In genomic region chr17:17698371-17698770, GRCh38 we compare ENCODE assay signal across 2 cellular contexts.
TF ChIP-seq lines count a peak whose summit lies in the region.

No MANE protein-coding gene starts in this region.

TF ChIP-seq in A549, 52 proteins besides CTCF, POLR2A, EP300 and RAD21 (continued from another document):
- TF ChIP-seq HOXA7 (CRISPR knock-in tag; IDR thresholded peaks at IDR 0.05) (no peak), SMC3 (IDR thresholded peaks at IDR 0.05) (no peak), GATA3 (IDR thresholded peaks at IDR 0.05; ENCODE audit: borderline replicate concordance) (no peak), HDAC2 (IDR thresholded peaks at IDR 0.05) (no peak), EHF (CRISPR knock-in tag; IDR thresholded peaks at IDR 0.05) (no peak), CHD4 (IDR thresholded peaks at IDR 0.05; ENCODE audit: borderline replicate concordance) (no peak), ZSCAN20 (CRISPR knock-in tag; IDR thresholded peaks at IDR 0.05) (no peak), USF2 (IDR thresholded peaks at IDR 0.05) (no peak)

TF ChIP-seq in IMR-90, 13 proteins besides CTCF, POLR2A, EP300 and RAD21:
- no peak for TF ChIP-seq ELK1 (IDR thresholded peaks at IDR 0.05; ENCODE audit: borderline replicate concordance, low read depth, low read length)
- TF ChIP-seq CEBPB (IDR thresholded peaks at IDR 0.05; ENCODE audit: low read depth, low read length): no peak
- no peak for TF ChIP-seq MAZ (IDR thresholded peaks at IDR 0.05; ENCODE audit: borderline replicate concordance, low read depth, low read length)
- no peak for TF ChIP-seq MXI1 (IDR thresholded peaks at IDR 0.05; ENCODE audit: borderline replicate concordance, low read depth, low read length)
- TF ChIP-seq USF2 (IDR thresholded peaks at IDR 0.05; ENCODE audit: low read depth, low read length): no peak
- no peak for TF ChIP-seq BHLHE40 (IDR thresholded peaks at IDR 0.05; ENCODE audit: low read depth, low read length)
- no peak for TF ChIP-seq NFE2L2 (IDR thresholded peaks at IDR 0.05; ENCODE audit: low read depth, low read length)
- no peak for TF ChIP-seq RFX5 (IDR thresholded peaks at IDR 0.05; ENCODE audit: low read depth, low read length)
- no peak for TF ChIP-seq FOS (IDR thresholded peaks at IDR 0.05; ENCODE audit: low read depth, low read length)
- TF ChIP-seq RCOR1 (IDR thresholded peaks at IDR 0.05; ENCODE audit: insufficient replicate concordance, low read length): no peak
- TF ChIP-seq CHD1 (IDR thresholded peaks at IDR 0.05; ENCODE audit: low read depth, low read length): no peak
- no peak for TF ChIP-seq MAFK (IDR thresholded peaks at IDR 0.05; ENCODE audit: low read depth, low read length)
- TF ChIP-seq SMC3 (IDR thresholded peaks at IDR 0.05; ENCODE audit: low read depth, low read length): no peak
